ENCODE assay signal across 9 cellular contexts in genomic region chr15:41933771-41934170, GRCh38. TPM values are rescaled to one million over a fixed set of nuclear protein-coding genes. Genes with fewer than 3 reads are reported as not detected.
DNase-seq lines count a peak whose midpoint lies in the region; ATAC-seq, FAIRE-seq and TF ChIP-seq lines count a peak whose summit lies in the region.
"Had no signal": no experiment of that assay in that cellular context is flagged by ENCODE, and none has a peak within 500 bp of the region (broad histone marks: within the 10 kb centered on the region; RNA-seq: fewer than 3 reads in every experiment).

No MANE protein-coding gene starts in this region.

- H3K4me1 ChIP-seq in keratinocyte (ENCODE audit: control insufficient read depth, extremely low read depth, insufficient read depth, low read length) (peaks cover 50% of the 10 kb centered on the region), transverse colon (peaks cover 27 to 76% (median 45%) of the 10 kb centered on the region in 4 donors), ovary (ENCODE audit: insufficient read depth) (peaks cover under 1% of the 10 kb centered on the region)

- H3K4me2 ChIP-seq in keratinocyte (ENCODE audit: control insufficient read depth, extremely low read depth, insufficient read depth, low read depth, low read length) = peak overlapping the region; percentile 80

- TF ChIP-seq CTCF in keratinocyte (optimal IDR thresholded peaks at IDR 0.05 in 1 of 3, IDR thresholded peaks at IDR 0.05 in 1 of 3, conservative IDR thresholded peaks at IDR 0.05 in 1 of 3; ENCODE audit: extremely low read depth in 1 of 3, insufficient read depth in 2 of 3, low read length in 3 of 3) (no peak), transverse colon (IDR thresholded peaks at IDR 0.05) (no peak), ovary (IDR thresholded peaks at IDR 0.05) (no peak)

- H2AFZ ChIP-seq in keratinocyte (ENCODE audit: control insufficient read depth, low read length) = no peak overlapping the region

- no peak for TF ChIP-seq POLR2A in transverse colon (IDR thresholded peaks at IDR 0.05)
- TF ChIP-seq POLR2A in ovary (IDR thresholded peaks at IDR 0.05) = no peak

- intact Hi-C loops in transverse colon (cut with DNase I; ENCODE audit: low total_unique reads) = no loop called here
- intact Hi-C loops in ovary (cut with DNase I) = no loop called here

- H3K79me2 ChIP-seq in keratinocyte (ENCODE audit: control insufficient read depth, insufficient read depth, low read length) = peaks cover 56% of the 10 kb centered on the region

- in situ Hi-C loops in transverse colon (cut with MboI; ENCODE audit: low pct_ligation_motif_present in 1 of 4, low pct_unique_long_range_greater_than_20kb in 1 of 4, low sequenced_read_pairs in 3 of 4) = no loop called here

- peaks cover 75% of the 10 kb centered on the region for H3K4me1 Mint-ChIP-seq in activated T-cell treated with anti-CD3 and anti-CD28 coated beads, Interleukin-2, amount 50 U/mL, for 72 hours (ENCODE audit: low read depth)
- H3K4me1 Mint-ChIP-seq in activated naive CD8-positive, alpha-beta T cell (ENCODE audit: low read depth) = peaks cover 56% of the 10 kb centered on the region

- H3K4me3 Mint-ChIP-seq in activated T-cell treated with anti-CD3 and anti-CD28 coated beads, Interleukin-2, amount 50 U/mL, for 72 hours = peak overlapping the region; percentile 10 to 17
- no peak overlapping the region for H3K4me3 Mint-ChIP-seq in activated naive CD8-positive, alpha-beta T cell

- no peaks in the 10 kb centered on the region for H4K20me1 ChIP-seq in keratinocyte (ENCODE audit: control insufficient read depth, extremely low read depth, insufficient read depth, low read length)

- H3K9me1 ChIP-seq in keratinocyte (ENCODE audit: control insufficient read depth, extremely low read depth, insufficient read depth, low read length) = peaks cover 4% of the 10 kb centered on the region

- H3K27me3 Mint-ChIP-seq in activated T-cell treated with anti-CD3 and anti-CD28 coated beads, Interleukin-2, amount 50 U/mL, for 72 hours (ENCODE audit: low read depth) = no peaks in the 10 kb centered on the region
- H3K27me3 Mint-ChIP-seq in activated naive CD8-positive, alpha-beta T cell = no peaks in the 10 kb centered on the region

- H3K27me3 ChIP-seq in keratinocyte (ENCODE audit: control insufficient read depth, extremely low read depth, insufficient read depth, low read length) (no peaks in the 10 kb centered on the region), transverse colon (no peaks in the 10 kb centered on the region), ovary (no peaks in the 10 kb centered on the region)

- H3K4me3 ChIP-seq in keratinocyte (ENCODE audit: control insufficient read depth in 2 of 3, extremely low read depth in 1 of 3, insufficient read depth in 2 of 3, low read depth in 1 of 3, low read length in 3 of 3) = peak overlapping the region in 2 of 3 experiments; percentile 44
- H3K4me3 ChIP-seq in transverse colon = no peak overlapping the region
- no peak overlapping the region for H3K4me3 ChIP-seq in ovary

- peak overlapping the region; percentile 95 for H3K27ac Mint-ChIP-seq in activated T-cell treated with anti-CD3 and anti-CD28 coated beads, Interleukin-2, amount 50 U/mL, for 72 hours
- peak overlapping the region; percentile 99 for H3K27ac Mint-ChIP-seq in activated naive CD8-positive, alpha-beta T cell

- H3K9me3 Mint-ChIP-seq in activated T-cell treated with anti-CD3 and anti-CD28 coated beads, Interleukin-2, amount 50 U/mL, for 72 hours = no peaks in the 10 kb centered on the region
- H3K9me3 Mint-ChIP-seq in activated naive CD8-positive, alpha-beta T cell (ENCODE audit: low read depth) = peaks cover 4% of the 10 kb centered on the region

- TF ChIP-seq EP300 in transverse colon (IDR thresholded peaks at IDR 0.05; ENCODE audit: low read depth) (no peak), ovary (IDR thresholded peaks at IDR 0.05) (no peak)

- WGBS in transverse colon (ENCODE audit: low coverage in 1 of 2), 2 donors = 72% methylated on average over 10 of the region's 10 CpGs; no CpG with 5 or more reads in 1 of the 2 donors
- WGBS in ovary, 3 donors = 68 to 76% (median 69%) methylated on average over 10 of the region's 10 CpGs

- DNase-seq in activated T-cell treated with anti-CD3 and anti-CD28 coated beads, Interleukin-2, amount 50 U/mL, for 72 hours = no peak
- DNase-seq in activated T-cell treated with anti-CD3 and anti-CD28 coated beads for 4 hours = no peak
- DNase-seq in keratinocyte (ENCODE audit: low read depth, low spot score) = peak; percentile 62
- peak; percentile 57 for DNase-seq in transverse colon
- no peak for DNase-seq in NCI-H146 treated with DMSO at 0.1 percent for 48 hours (lab: John Stamatoyannopoulos, UW; ENCODE audit: unreplicated experiment)
- DNase-seq in NCI-H2171 treated with DMSO at 0.1 percent for 48 hours (lab: John Stamatoyannopoulos, UW) = no peak
- DNase-seq in ovary = no peak
- DNase-seq: NCI-H1436 had no signal

- peak; percentile 5 for FAIRE-seq in keratinocyte (lab: Jason Lieb, UNC)

- peak overlapping the region; percentile 74 for H3K9ac ChIP-seq in keratinocyte (ENCODE audit: control insufficient read depth, extremely low read depth, insufficient read depth, low read length)

- ATAC-seq in activated T-cell treated with anti-CD3 and anti-CD28 coated beads, Interleukin-2, amount 50 U/mL, for 72 hours (replicated peaks in 1 of 2) = no peak

- H3K27ac ChIP-seq in keratinocyte (ENCODE audit: control insufficient read depth, insufficient read depth, low read length) = peak overlapping the region; percentile 87
- H3K27ac ChIP-seq in transverse colon = peak overlapping the region; percentile 28 to 71 (median 71)
- H3K27ac ChIP-seq in ovary = no peak overlapping the region

- dilution Hi-C loops in keratinocyte (cut with MboI; ENCODE audit: extremely low pct_ligation_motif_present, low sequenced_read_pairs) = no loop called here

- H3K9me3 ChIP-seq in keratinocyte (ENCODE audit: control insufficient read depth, low read depth, low read length) = no peaks in the 10 kb centered on the region
- H3K9me3 ChIP-seq in transverse colon = no peaks in the 10 kb centered on the region
- no peaks in the 10 kb centered on the region for H3K9me3 ChIP-seq in ovary

- H3K36me3 Mint-ChIP-seq in activated T-cell treated with anti-CD3 and anti-CD28 coated beads, Interleukin-2, amount 50 U/mL, for 72 hours (ENCODE audit: insufficient read depth in 2 of 2) = peaks cover 1 to 2% of the 10 kb centered on the region in 2 donors
- H3K36me3 Mint-ChIP-seq in activated naive CD8-positive, alpha-beta T cell = peaks cover 5% of the 10 kb centered on the region

- H3K36me3 ChIP-seq in keratinocyte (ENCODE audit: control insufficient read depth in 2 of 2, extremely low read depth in 1 of 2, insufficient read depth in 2 of 2, low read length in 2 of 2) (peaks cover 10 to 35% of the 10 kb centered on the region in 2 experiments), transverse colon (no peaks in the 10 kb centered on the region), ovary (no peaks in the 10 kb centered on the region)

RNA-seq across cellular contexts. Expression of gene EHD4, which starts 38.6 kb away (rescaled TPM):
- total RNA-seq in activated T-cell treated with anti-CD3 and anti-CD28 coated beads, Interleukin-2, amount 50 U/mL, for 72 hours = 10 to 100 TPM; 22.6 to 32.7 TPM
- polyA plus RNA-seq in keratinocyte = 29.5 to 49.7 TPM (median 31.5 TPM) in 3 replicates
- polyA plus RNA-seq in keratinocyte (2011; ENCODE audit: low read depth) = 8.7 TPM
- 28.5 and 34.1 TPM in 2 replicates for polyA plus RNA-seq in keratinocyte (2011; cell fraction: cytosol; rRNA removed)
- polyA plus RNA-seq in keratinocyte (2011; cell fraction: nucleus; rRNA removed) = 27.7 and 35.2 TPM in 2 replicates
- polyA plus RNA-seq in keratinocyte (2012; ENCODE audit: low replicate concordance) = 21.9 and 42.9 TPM in 2 replicates
- polyA minus RNA-seq in keratinocyte = 39.6 to 55.1 TPM (median 41.8 TPM) in 3 replicates
- 58.7 TPM for polyA minus RNA-seq in keratinocyte (2011; cell fraction: cytosol; rRNA and poly(A)+ RNA removed)
- polyA minus RNA-seq in keratinocyte (2011; cell fraction: nucleus; rRNA and poly(A)+ RNA removed) = 27.5 and 35.1 TPM in 2 replicates
- 10 to 100 TPM; 16.9 to 55.4 (median 35.5) TPM for total RNA-seq in transverse colon
- total RNA-seq in ovary = 10 to 100 TPM in 6 of 7 donors, 1 to 10 TPM in 1; 8.8 to 23.3 (median 14.8) TPM
- 10 to 100 TPM; 11.7 to 13.7 TPM for polyA plus RNA-seq in ovary

RNA-seq across cellular contexts. Expression of gene SPTBN5, which starts 39.9 kb away (rescaled TPM):
- total RNA-seq in activated T-cell treated with anti-CD3 and anti-CD28 coated beads, Interleukin-2, amount 50 U/mL, for 72 hours = 1 to 10 TPM in 1 of 2 donors, under 1 TPM in 1; 0.41 to 1.7 TPM
- polyA plus RNA-seq in keratinocyte (0.61 to 1.1 TPM (median 0.66 TPM) in 3 replicates), ovary (under 1 TPM; 0.28 to 0.80 TPM)
- 0.46 TPM for polyA plus RNA-seq in keratinocyte (2011; ENCODE audit: low read depth)
- polyA plus RNA-seq in keratinocyte (2011; cell fraction: cytosol; rRNA removed) = 0.14 and 0.22 TPM in 2 replicates
- polyA plus RNA-seq in keratinocyte (2011; cell fraction: nucleus; rRNA removed) = 3.0 and 3.3 TPM in 2 replicates
- 0.64 and 1.9 TPM in 2 replicates for polyA plus RNA-seq in keratinocyte (2012; ENCODE audit: low replicate concordance)
- polyA minus RNA-seq in keratinocyte = 0.13 to 1.1 TPM (median 0.36 TPM) in 3 replicates
- polyA minus RNA-seq in keratinocyte (2011; cell fraction: cytosol; rRNA and poly(A)+ RNA removed) = not detected
- 0.62 and 1.4 TPM in 2 replicates for polyA minus RNA-seq in keratinocyte (2011; cell fraction: nucleus; rRNA and poly(A)+ RNA removed)
- total RNA-seq in transverse colon (1 to 10 TPM in 2 of 4 donors, under 1 TPM in 2; 0.16 to 8.0 (median 1.1) TPM), ovary (1 to 10 TPM in 2 of 7 donors, under 1 TPM in 5; 0.30 to 1.5 (median 0.77) TPM)

Comparison
In these comparisons a context has a peak if more than half of its experiments do, and no peak if none do; other contexts are left out.
1. DNase-seq: peak in keratinocyte (single experiment) and transverse colon (single experiment); none in activated T-cell treated with anti-CD3 and anti-CD28 coated beads, Interleukin-2, amount 50 U/mL, for 72 hours (0 of 2), activated T-cell treated with anti-CD3 and anti-CD28 coated beads for 4 hours (single experiment), NCI-H146 treated with DMSO at 0.1 percent for 48 hours (single experiment), NCI-H2171 treated with DMSO at 0.1 percent for 48 hours (single experiment) and ovary (0 of 5).
2. H3K27ac ChIP-seq: peak in keratinocyte (single experiment) and transverse colon (4 of 4); none in ovary (0 of 2).
3. H3K4me3 ChIP-seq: peak in keratinocyte (2 of 3); none in transverse colon (0 of 4) and ovary (single experiment).